9 cellular contexts compared by ENCODE assay signal in the genomic region with DNA sequence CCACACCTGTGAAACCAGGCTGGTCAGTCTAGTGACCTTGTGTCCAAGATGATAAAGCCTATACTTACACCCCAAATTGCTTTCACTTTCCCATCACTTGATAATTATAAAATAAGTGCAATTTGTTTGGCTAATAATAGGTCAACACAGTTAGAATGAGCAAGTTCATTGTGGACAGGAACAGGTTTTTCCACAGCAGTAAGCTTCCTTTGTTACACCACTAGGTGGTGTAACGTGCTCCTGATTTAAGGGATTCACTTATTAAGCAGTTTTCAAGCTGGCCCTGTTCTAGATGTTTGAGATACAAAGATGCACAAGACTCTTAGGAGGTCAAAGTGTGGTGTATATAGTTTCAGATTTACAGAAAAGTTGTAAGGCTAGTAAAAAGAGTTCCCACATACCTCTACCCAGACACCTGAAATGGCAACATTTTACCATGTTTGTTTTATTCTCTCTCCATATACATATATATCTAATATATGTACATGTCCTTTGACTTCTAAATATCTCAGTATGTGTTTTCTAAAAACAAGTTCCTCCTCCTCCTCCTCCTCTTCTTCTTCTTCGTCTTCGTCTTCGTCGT. TPM values are rescaled to one million over a fixed set of nuclear protein-coding genes. Genes with fewer than 3 reads are reported as not detected.
DNase-seq lines count a peak whose midpoint lies in the region; ATAC-seq, FAIRE-seq and TF ChIP-seq lines count a peak whose summit lies in the region.
"Had no signal": no experiment of that assay in that cellular context is flagged by ENCODE, and none has a peak within 500 bp of the region (broad histone marks: within the 10 kb centered on the region; RNA-seq: fewer than 3 reads in every experiment).

No MANE protein-coding gene starts in this region.

- H3K18ac ChIP-seq in H1 (ENCODE audit: extremely low read depth, low read length) = no peak overlapping the region

- H4K8ac ChIP-seq in H1 (ENCODE audit: extremely low read depth, insufficient read depth, low read length) = no peak overlapping the region

- no peak overlapping the region for H4K5ac ChIP-seq in H1 (ENCODE audit: insufficient read length, low read depth, low read length)

- H3K9me2 ChIP-seq in OCI-LY1 (ENCODE audit: low read depth, low read length) = no peaks in the 10 kb centered on the region

- H3K14ac ChIP-seq in H1 (ENCODE audit: insufficient read length) = no peak overlapping the region

- 68% methylated on average over 5 of the region's 5 CpGs; no CpG with 5 or more reads in 1 of the 2 experiments for WGBS in H1 (ENCODE audit: extremely low coverage in 1 of 2, insufficient coverage in 1 of 2, insufficient read length in 1 of 2, insufficient replicate concordance in 2 of 2, low coverage in 1 of 2, low lambda C conversion rate in 2 of 2, missing lambda C conversion rate in 1 of 2), 2 experiments
- 66% methylated on average over 5 of the region's 5 CpGs for WGBS in prostate gland

- H4K20me1 ChIP-seq in OCI-LY1 (ENCODE audit: insufficient read depth, low read length) = no peaks in the 10 kb centered on the region
- H4K20me1 ChIP-seq in H1 (replicated peaks in 1 of 2; ENCODE audit: control insufficient read depth in 1 of 2, insufficient read depth in 2 of 2, low read length in 2 of 2) = no peaks in the 10 kb centered on the region

- no peaks in the 10 kb centered on the region for H3K23me2 ChIP-seq in H1 (ENCODE audit: low read depth, low read length)

- peak; percentile 87 for FAIRE-seq in H1 (lab: Jason Lieb, UNC)
- FAIRE-seq: colon had no signal

- CTCF ChIA-PET in A673 (lab: Charles Lee) = interaction anchor here (1.1 to 1.3 kb wide), 3 partner anchors 67 to 465 kb away, joined by 5 read pairs; no protein-coding TSS in a partner anchor
- CTCF ChIA-PET in H1 (lab: Charles Lee; ENCODE audit: partially characterized antibody) = interaction anchor here (0.6 to 3.6 kb wide), 32 partner anchors 11 to 1120 kb away, joined by 3 to 28 read pairs (median 4); no protein-coding TSS in a partner anchor

- no peak overlapping the region for H2BK15ac ChIP-seq in H1 (ENCODE audit: low read length)

- H4K91ac ChIP-seq in H1 (replicated peaks; ENCODE audit: insufficient read length, low read length) = no peak overlapping the region

- TF ChIP-seq EP300 in H1 (IDR thresholded peaks at IDR 0.05; ENCODE audit: borderline replicate concordance in 1 of 2, low read depth in 2 of 2, low read length in 2 of 2) = no peak

- H3K9ac ChIP-seq in OCI-LY1 (ENCODE audit: low read length) (no peak overlapping the region), H1 (replicated peaks in 1 of 4; ENCODE audit: extremely low read depth in 1 of 4, low read depth in 3 of 4, low read length in 3 of 4) (no peak overlapping the region)

- no peak overlapping the region for H3K27ac ChIP-seq in A673 (ENCODE audit: low read depth, low read length, poor library complexity, severe bottlenecking)
- H3K27ac ChIP-seq in OCI-LY1 (ENCODE audit: low read depth, low read length, poor library complexity, severe bottlenecking) = no peak overlapping the region
- no peak overlapping the region for H3K27ac ChIP-seq in H1 (ENCODE audit: low read depth, low read length)
- H3K27ac ChIP-seq in prostate gland = no peak overlapping the region

- H2BK120ac ChIP-seq in H1 (replicated peaks; ENCODE audit: low read depth, low read length) = no peak overlapping the region

- no peak for TF ChIP-seq POLR2A in H1 (IDR thresholded peaks at IDR 0.05; ENCODE audit: control extremely low read depth in 1 of 2, low read depth in 2 of 2, low read length in 2 of 2)
- TF ChIP-seq POLR2A in prostate gland (IDR thresholded peaks at IDR 0.05) = no peak

- peak; percentile 57 to 58 for TF ChIP-seq RAD21 in H1 (IDR thresholded peaks at IDR 0.05 in 1 of 2, conservative IDR thresholded peaks at IDR 0.05 in 1 of 2; ENCODE audit: low read depth in 2 of 2, low read length in 2 of 2)

- no peak overlapping the region for H3K56ac ChIP-seq in H1 (replicated peaks; ENCODE audit: insufficient read length, low read depth, low read length)

- no peak overlapping the region for H2BK20ac ChIP-seq in H1 (ENCODE audit: low read length)

- H3K9me3 ChIP-seq in A673 (ENCODE audit: low read depth, low read length, poor library complexity, severe bottlenecking) (peaks cover 7% of the 10 kb centered on the region), OCI-LY1 (ENCODE audit: low read length) (no peaks in the 10 kb centered on the region), H1 (ENCODE audit: insufficient read depth in 2 of 2, low read depth in 1 of 2, low read length in 1 of 2) (no peaks in the 10 kb centered on the region), prostate gland (no peaks in the 10 kb centered on the region)

- H3K4me2 ChIP-seq in OCI-LY1 (ENCODE audit: low read length) (no peak overlapping the region), H1 (ENCODE audit: insufficient read depth in 1 of 2, low read depth in 2 of 2, low read length in 2 of 2) (no peak overlapping the region)

- no peaks in the 10 kb centered on the region for H3K79me1 ChIP-seq in H1 (ENCODE audit: low read depth, low read length)

- DNase-seq in A673 (ENCODE audit: low spot score) (peak; percentile 51), H1 (ENCODE audit: low read depth in 1 of 2, low spot score in 2 of 2) (no peak), prostate gland (ENCODE audit: low spot score) (no peak), Ammon's horn (ENCODE audit: low spot score) (no peak), GOT3 (lab: John Stamatoyannopoulos, UW) (no peak)

- no peak overlapping the region for H2BK12ac ChIP-seq in H1 (ENCODE audit: low read depth, low read length)

- H3K79me2 ChIP-seq in OCI-LY1 (ENCODE audit: insufficient read depth, low read length) (no peaks in the 10 kb centered on the region), H1 (ENCODE audit: control insufficient read depth in 1 of 2, insufficient read depth in 2 of 2, low read length in 2 of 2) (no peaks in the 10 kb centered on the region)

- H2AFZ ChIP-seq in OCI-LY1 (ENCODE audit: low read length) (no peak overlapping the region), H1 (ENCODE audit: low read length) (no peak overlapping the region)

- POLR2A ChIA-PET in A673 (lab: Charles Lee; ENCODE audit: low non-redundant PET) (no interaction called here), H1 (lab: Charles Lee; ENCODE audit: partially characterized antibody) (interaction anchor here (0.6 kb wide), 1 partner anchor 1604 kb away, joined by 3 read pairs; a partner anchor contains a TSS)

- H2BK5ac ChIP-seq in H1 (ENCODE audit: low read depth, low read length) = no peak overlapping the region

- H3K4me3 ChIP-seq in A673 (ENCODE audit: low read depth, low read length, poor library complexity, severe bottlenecking) = no peak overlapping the region
- no peak overlapping the region for H3K4me3 ChIP-seq in OCI-LY1 (ENCODE audit: low read depth, low read length, poor library complexity, severe bottlenecking)
- H3K4me3 ChIP-seq in H1 (ENCODE audit: extremely low read depth in 1 of 4, insufficient read depth in 2 of 4, low read depth in 3 of 4, low read length in 4 of 4) = no peak overlapping the region
- H3K4me3 ChIP-seq in prostate gland = no peak overlapping the region

- no peak overlapping the region for H2AK5ac ChIP-seq in H1 (ENCODE audit: low read depth, low read length)

- H3K4me1 ChIP-seq in A673 (ENCODE audit: insufficient read depth, low read length, poor library complexity, severe bottlenecking) (no peaks in the 10 kb centered on the region), OCI-LY1 (ENCODE audit: insufficient read depth, low read length, severe bottlenecking) (peaks cover 10% of the 10 kb centered on the region), H1 (replicated peaks in 1 of 4; ENCODE audit: control insufficient read depth in 3 of 4, insufficient read depth in 4 of 4, low read length in 3 of 4) (no peaks in the 10 kb centered on the region), prostate gland (replicated peaks) (no peaks in the 10 kb centered on the region)

- no TSS peak for BruUV-seq in A673 (replicated peaks; lab: Mats Ljungman, UMichigan)

- no peaks in the 10 kb centered on the region for H3F3A ChIP-seq in OCI-LY1 (ENCODE audit: insufficient read depth, low read length)

- intact Hi-C loops in A673 (cut with micrococcal nuclease; ENCODE audit: unreplicated experiment) (loop anchor here (10.0 kb wide), 2 partner anchors 1190 to 1260 kb away; no protein-coding TSS in a partner anchor), prostate gland (cut with DNase I) (no loop called here)

- H3K36me3 ChIP-seq in A673 (ENCODE audit: insufficient read depth, low read length, poor library complexity, severe bottlenecking) = no peaks in the 10 kb centered on the region
- H3K36me3 ChIP-seq in OCI-LY1 (ENCODE audit: insufficient read depth, low read length) = no peaks in the 10 kb centered on the region
- no peaks in the 10 kb centered on the region for H3K36me3 ChIP-seq in H1 (ENCODE audit: control insufficient read depth in 2 of 4, insufficient read depth in 4 of 4, low read length in 3 of 4)
- H3K36me3 ChIP-seq in prostate gland = no peaks in the 10 kb centered on the region

- peak; percentile 71 for TF ChIP-seq CTCF in A673 (conservative IDR thresholded peaks at IDR 0.05; ENCODE audit: low read depth, low read length)
- peak; percentile 59; the same call in 1 of the 2 replicates for TF ChIP-seq CTCF in GM12874 (IDR thresholded peaks at IDR 0.05; ENCODE audit: insufficient read depth, low read depth, low read length)
- TF ChIP-seq CTCF in OCI-LY1 (IDR thresholded peaks at IDR 0.05; ENCODE audit: low read length) = peak; percentile 92
- TF ChIP-seq CTCF in H1 (IDR thresholded peaks at IDR 0.05; ENCODE audit: control extremely low read depth in 1 of 3, insufficient read depth in 1 of 3, low read depth in 1 of 3, low read length in 3 of 3) = peak in 2 of 3 experiments; percentile 41 to 71; a peak in 2 of 4 replicates
- TF ChIP-seq CTCF in prostate gland (IDR thresholded peaks at IDR 0.05) = peak in 3 of 4 experiments; percentile 40 to 63 (median 54)

- H3K23ac ChIP-seq in H1 (ENCODE audit: insufficient read length) = no peak overlapping the region

- H3K27me3 ChIP-seq in A673 (replicated peaks; ENCODE audit: insufficient read depth, low read depth, low read length, poor library complexity) (no peaks in the 10 kb centered on the region), OCI-LY1 (ENCODE audit: insufficient read depth, low read length) (no peaks in the 10 kb centered on the region), H1 (replicated peaks in 1 of 4; ENCODE audit: control insufficient read depth in 3 of 4, extremely low read depth in 1 of 4, insufficient read depth in 3 of 4, low read length in 3 of 4) (peaks cover 0 to under 1% (median 0%) of the 10 kb centered on the region in 4 experiments; a peak in 3 of 7 replicates), prostate gland (replicated peaks; ENCODE audit: insufficient read depth) (no peaks in the 10 kb centered on the region)

- ATAC-seq in HG03159 (IDR thresholded peaks at IDR 0.05; ENCODE audit: unreplicated experiment) = peak; percentile 66

- no peak overlapping the region for H3K4ac ChIP-seq in H1 (replicated peaks; ENCODE audit: insufficient read length, low read depth, low read length)

RNA-seq across cellular contexts. Expression of a gene that starts 6.8 kb away (rescaled TPM):
- 15.2 and 16.1 TPM in 2 replicates for total RNA-seq in A673 (2021)
- 9.3 and 11.0 TPM in 2 replicates for total RNA-seq in H1 (2021; fragmentation: NEBNext Ultra II Directional; extraction: Animal tissue kit (Norgen Biotek cat#: 25700))
- polyA plus RNA-seq in H1 (2011; rRNA removed) = 7.1 and 11.5 TPM in 2 replicates
- polyA plus RNA-seq in H1 (2011; cell fraction: cytosol; rRNA removed) = 7.5 TPM
- 3.6 TPM for polyA plus RNA-seq in H1 (2011; cell fraction: nucleus; rRNA removed)
- polyA plus RNA-seq in H1 (2012, experiment 1 of 2) = 6.0 to 9.2 TPM (median 7.4 TPM) in 4 replicates
- 1.8 TPM for polyA plus RNA-seq in H1 (2012, experiment 2 of 2)
- 8.2 TPM for polyA plus RNA-seq in H1 (2013, experiment 1 of 2)
- 8.2 TPM for polyA plus RNA-seq in H1 (2013, experiment 2 of 2)
- 15.3 and 17.3 TPM in 2 replicates for polyA minus RNA-seq in H1 (2011; rRNA and poly(A)+ RNA removed)
- 5.7 TPM for polyA minus RNA-seq in H1 (2011; cell fraction: cytosol; rRNA and poly(A)+ RNA removed)
- polyA minus RNA-seq in H1 (2011; cell fraction: nucleus; rRNA and poly(A)+ RNA removed) = 18.6 TPM
- 10 to 100 TPM; 58.6 to 92.7 TPM for total RNA-seq in prostate gland
